In genomic region chr11:2810401-2811205, GRCh38 we compare ENCODE assay signal across 27 cellular contexts.
DNase-seq lines count a peak whose midpoint lies in the region; ATAC-seq and TF ChIP-seq lines count a peak whose summit lies in the region.
"Had no signal": no experiment of that assay in that cellular context is flagged by ENCODE, and none has a peak within 500 bp of the region (broad histone marks: within the 10 kb centered on the region; RNA-seq: fewer than 3 reads in every experiment).

No MANE protein-coding gene starts in this region.

- no peak overlapping the region for H2BK12ac ChIP-seq in H9 (ENCODE audit: insufficient read length, low read depth, low read length)

- H4K91ac ChIP-seq in H9 (ENCODE audit: insufficient read length, low read depth, low read length): no peak overlapping the region

- H3K36me3 ChIP-seq in breast epithelium (no peaks in the 10 kb centered on the region), uterus (no peaks in the 10 kb centered on the region)
- H3K36me3 ChIP-seq: BE2C, esophagus muscularis mucosa, gastroesophageal sphincter, tibial nerve, WERI-Rb-1 had no signal

- H3K4me1 Mint-ChIP-seq in MCF 10A (ENCODE audit: insufficient read depth, unreplicated experiment): no peaks in the 10 kb centered on the region
- H3K4me1 Mint-ChIP-seq in nephron: peaks cover 66% of the 10 kb centered on the region
- H3K4me1 Mint-ChIP-seq in H9: peaks cover 9 to 23% of the 10 kb centered on the region in 2 experiments

- H3K27me3 Mint-ChIP-seq in MCF 10A (ENCODE audit: insufficient read depth, unreplicated experiment) (peaks cover 43% of the 10 kb centered on the region), nephron (ENCODE audit: low read depth) (peaks cover 8% of the 10 kb centered on the region), H9 (ENCODE audit: low read depth) (peaks cover 97% of the 10 kb centered on the region)
- H3K27me3 Mint-ChIP-seq: activated CD4-positive, alpha-beta T cell treated with anti-CD3 and anti-CD28 coated beads, Interleukin-2, amount 10 ng/mL, durations not matched to agents 7 days and 5 days; activated T-helper 17 cell treated with anti-CD3 and anti-CD28 coated beads, Interleukin-2, amount 50 U/mL, for 72 hours; stimulated activated naive CD8-positive, alpha-beta T cell treated with anti-CD3 and anti-CD28 coated beads, Interleukin-15, Interleukin-2, amounts not matched to agents 100 ng/mL and 50 ng/mL, for 24 hours had no signal

- no peak overlapping the region for H3K18ac ChIP-seq in H9 (ENCODE audit: insufficient read length, low read depth, low read length)

- H3K23ac ChIP-seq in H9 (ENCODE audit: insufficient read length, low read depth, low read length): no peak overlapping the region

- peak overlapping the region; percentile 36 to 84 for H3K27ac ChIP-seq in breast epithelium
- peak overlapping the region; percentile 78 to 80 for H3K27ac ChIP-seq in uterus
- H3K27ac ChIP-seq in H9 (ENCODE audit: insufficient read length, low read depth, low read length): no peak overlapping the region
- H3K27ac ChIP-seq: tibial nerve, WERI-Rb-1 had no signal

- TF ChIP-seq POLR2A in breast epithelium (IDR thresholded peaks at IDR 0.05) (no peak), uterus (IDR thresholded peaks at IDR 0.05) (no peak)

- POLR2A ChIA-PET in MCF 10A (lab: Yijun Ruan, JAX): no interaction called here

- H2BK15ac ChIP-seq in H9 (ENCODE audit: low read depth, low read length): no peak overlapping the region

- ATAC-seq in left cardiac atrium: no peak
- no peak for ATAC-seq in HG03442 (IDR thresholded peaks at IDR 0.05; ENCODE audit: unreplicated experiment)
- ATAC-seq in HG02885 (IDR thresholded peaks at IDR 0.05; ENCODE audit: poor library complexity, unreplicated experiment): no peak
- ATAC-seq: activated T-helper 17 cell treated with anti-CD3 and anti-CD28 coated beads, Interleukin-2, amount 50 U/mL, for 72 hours; body of pancreas; effector memory CD8-positive, alpha-beta T cell; gastroesophageal sphincter; SK-N-SH treated with all-trans-retinoic acid at 6 μM for 48 hours had no signal

- no peaks in the 10 kb centered on the region for H3K36me3 Mint-ChIP-seq in MCF 10A (ENCODE audit: insufficient read depth, unreplicated experiment)
- no peaks in the 10 kb centered on the region for H3K36me3 Mint-ChIP-seq in nephron (ENCODE audit: low read depth)
- H3K36me3 Mint-ChIP-seq in H9 (ENCODE audit: insufficient read depth in 1 of 3, low read depth in 3 of 3): no peaks in the 10 kb centered on the region; a peak in 1 of 7 replicates

- H3K9me3 Mint-ChIP-seq in MCF 10A (ENCODE audit: unreplicated experiment): peaks cover 30% of the 10 kb centered on the region
- H3K9me3 Mint-ChIP-seq in nephron: peaks cover 15% of the 10 kb centered on the region
- peaks cover 5% of the 10 kb centered on the region in 2 experiments; a peak in 2 of 5 replicates for H3K9me3 Mint-ChIP-seq in H9
- H3K9me3 Mint-ChIP-seq: effector memory CD8-positive, alpha-beta T cell had no signal

- H2BK120ac ChIP-seq in H9 (ENCODE audit: low read depth, low read length, poor library complexity, severe bottlenecking): no peak overlapping the region

- no peak overlapping the region for H3K56ac ChIP-seq in H9 (ENCODE audit: insufficient read length, low read depth, low read length)

- no TSS peak for BruUV-seq in MCF 10A (replicated peaks; lab: Mats Ljungman, UMichigan)

- H3K4me3 ChIP-seq in breast epithelium (no peak overlapping the region), uterus (no peak overlapping the region)
- H3K4me3 ChIP-seq: body of pancreas, esophagus muscularis mucosa, gastroesophageal sphincter, tibial nerve had no signal

- H3K23me2 ChIP-seq in H9 (ENCODE audit: insufficient read length, low read depth, low read length, poor library complexity, severe bottlenecking): peaks cover 2% of the 10 kb centered on the region

- no peaks in the 10 kb centered on the region for H3K27me3 ChIP-seq in breast epithelium
- no peaks in the 10 kb centered on the region for H3K27me3 ChIP-seq in uterus
- peaks cover 3% of the 10 kb centered on the region; the same call in 1 of the 2 replicates for H3K27me3 ChIP-seq in H9 (ENCODE audit: insufficient read depth, low read length)
- H3K27me3 ChIP-seq: BE2C, body of pancreas, esophagus muscularis mucosa, gastroesophageal sphincter, tibial nerve had no signal

- H3T11ph ChIP-seq in H9 (ENCODE audit: low read length): no peak overlapping the region

- H3K4me2 ChIP-seq in H9 (ENCODE audit: insufficient read depth, insufficient read length, low read length): no peak overlapping the region

- H3K27ac Mint-ChIP-seq in MCF 10A (ENCODE audit: low read depth, unreplicated experiment) (no peak overlapping the region), nephron (peak overlapping the region; percentile 87 to 99 (median 98)), H9 (no peak overlapping the region)
- H3K27ac Mint-ChIP-seq: activated CD4-positive, alpha-beta T cell treated with anti-CD3 and anti-CD28 coated beads, Interleukin-2, amount 10 ng/mL, durations not matched to agents 7 days and 5 days; activated T-helper 17 cell treated with anti-CD3 and anti-CD28 coated beads, Interleukin-2, amount 50 U/mL, for 72 hours; effector memory CD8-positive, alpha-beta T cell; stimulated activated naive CD8-positive, alpha-beta T cell treated with anti-CD3 and anti-CD28 coated beads, Interleukin-15, Interleukin-2, amounts not matched to agents 100 ng/mL and 50 ng/mL, for 24 hours had no signal

- H3K9me3 ChIP-seq in breast epithelium (no peaks in the 10 kb centered on the region), uterus (no peaks in the 10 kb centered on the region), H9 (ENCODE audit: control insufficient read depth, low read depth, low read length) (no peaks in the 10 kb centered on the region)
- H3K9me3 ChIP-seq: BE2C, body of pancreas had no signal

- H4K20me1 ChIP-seq in H9 (ENCODE audit: control insufficient read depth, insufficient read depth, insufficient read length): no peaks in the 10 kb centered on the region

- no peak overlapping the region for H2BK20ac ChIP-seq in H9 (ENCODE audit: low read depth, low read length, poor library complexity, severe bottlenecking)

- TF ChIP-seq CTCF in breast epithelium (IDR thresholded peaks at IDR 0.05) (no peak), MCF 10A (IDR thresholded peaks at IDR 0.05; ENCODE audit: unreplicated experiment) (no peak), nephron (IDR thresholded peaks at IDR 0.05; ENCODE audit: unreplicated experiment in 3 of 3) (no peak), uterus (IDR thresholded peaks at IDR 0.05) (no peak), H9 (conservative IDR thresholded peaks at IDR 0.05) (no peak)

- H3K79me2 ChIP-seq in H9 (ENCODE audit: insufficient read depth, low read length): no peaks in the 10 kb centered on the region

- H4K5ac ChIP-seq in H9 (ENCODE audit: insufficient read length, low read depth, low read length): no peak overlapping the region

- no CpG with 5 or more reads among the region's 18 CpGs for WGBS in H9 (ENCODE audit: extremely low coverage, insufficient read length, low lambda C conversion rate)

- H3K9ac ChIP-seq in H9 (ENCODE audit: extremely low read depth, insufficient read length, low read length): no peak overlapping the region

- no peak overlapping the region for H2BK5ac ChIP-seq in H9 (ENCODE audit: insufficient read length, low read length)

- DNase-seq in breast epithelium (ENCODE audit: low spot score in 2 of 2) (no peak), MCF 10A (ENCODE audit: unreplicated experiment) (no peak), left cardiac atrium (peak; percentile 20), uterus (peak; percentile 23 to 31), H9 (no peak)
- DNase-seq: activated CD4-positive, alpha-beta T cell treated with anti-CD3 and anti-CD28 coated beads, Interleukin-2, amount 10 ng/mL, durations not matched to agents 7 days and 5 days; activated CD8-positive, alpha-beta memory T cell treated with anti-CD3 and anti-CD28 coated beads, Interleukin-2, amount 50 U/mL, for 4 hours; BE2C; effector memory CD8-positive, alpha-beta T cell; EL; GOT3; MM.1S; NCI-H1436 treated with DMSO at 0.1 percent for 48 hours; NCI-H524; stimulated activated CD4-positive, alpha-beta T cell treated with anti-CD3 and anti-CD28 coated beads, Interleukin-4, amount 100 ng/mL, for 4 hours; WERI-Rb-1 had no signal

- H3K4me3 Mint-ChIP-seq in MCF 10A (ENCODE audit: unreplicated experiment) (no peak overlapping the region), nephron (peak overlapping the region in 2 of 3 experiments; percentile 3 to 19), H9 (no peak overlapping the region)
- H3K4me3 Mint-ChIP-seq: activated CD4-positive, alpha-beta T cell treated with anti-CD3 and anti-CD28 coated beads, Interleukin-2, amount 10 ng/mL, durations not matched to agents 7 days and 5 days; activated T-helper 17 cell treated with anti-CD3 and anti-CD28 coated beads, Interleukin-2, amount 50 U/mL, for 72 hours; effector memory CD8-positive, alpha-beta T cell; neural crest cell had no signal

- no peak overlapping the region for H3K14ac ChIP-seq in H9 (ENCODE audit: insufficient read depth, low read length)

- H4K8ac ChIP-seq in H9 (replicated peaks; ENCODE audit: insufficient read length, low read depth, low read length): no peak overlapping the region

- H2AK5ac ChIP-seq in H9 (ENCODE audit: insufficient read length, low read length): no peak overlapping the region

- H3K79me1 ChIP-seq in H9 (ENCODE audit: insufficient read depth, low read depth, low read length, poor library complexity, severe bottlenecking): no peaks in the 10 kb centered on the region

- no peak overlapping the region for H3K4ac ChIP-seq in H9 (ENCODE audit: low read depth, low read length)

- H2AFZ ChIP-seq in H9 (ENCODE audit: low read length): no peak overlapping the region

- intact Hi-C loops in breast epithelium (cut with DNase I; ENCODE audit: low total_unique reads): no loop called here
- intact Hi-C loops in MCF 10A (cut with micrococcal nuclease): no loop called here
- intact Hi-C loops in left cardiac atrium (cut with DNase I): no loop called here
- intact Hi-C loops in uterus (cut with DNase I; ENCODE audit: low total_unique reads): no loop called here

- H3K4me1 ChIP-seq in breast epithelium (peaks cover 16 to 22% of the 10 kb centered on the region in 2 donors), uterus (peaks cover 20 to 33% of the 10 kb centered on the region in 2 donors), H9 (ENCODE audit: insufficient read depth, low read length) (no peaks in the 10 kb centered on the region)
- H3K4me1 ChIP-seq: BE2C had no signal

- CTCF ChIA-PET in MCF 10A (lab: Yijun Ruan, JAX): no interaction called here

Comparison
In these comparisons a context has a peak if more than half of its experiments do, and no peak if none do; other contexts are left out.
1. DNase-seq: peak in left cardiac atrium (single experiment) and uterus (2 of 2); none in breast epithelium (0 of 2), MCF 10A (single experiment) and H9 (single experiment).
2. H3K27ac Mint-ChIP-seq: peak in nephron (3 of 3); none in MCF 10A (single experiment) and H9 (0 of 3).
3. H3K4me3 Mint-ChIP-seq: peak in nephron (2 of 3); none in MCF 10A (single experiment) and H9 (0 of 2).